Comparison of ENCODE assay signal across 33 cellular contexts in the genomic region with DNA sequence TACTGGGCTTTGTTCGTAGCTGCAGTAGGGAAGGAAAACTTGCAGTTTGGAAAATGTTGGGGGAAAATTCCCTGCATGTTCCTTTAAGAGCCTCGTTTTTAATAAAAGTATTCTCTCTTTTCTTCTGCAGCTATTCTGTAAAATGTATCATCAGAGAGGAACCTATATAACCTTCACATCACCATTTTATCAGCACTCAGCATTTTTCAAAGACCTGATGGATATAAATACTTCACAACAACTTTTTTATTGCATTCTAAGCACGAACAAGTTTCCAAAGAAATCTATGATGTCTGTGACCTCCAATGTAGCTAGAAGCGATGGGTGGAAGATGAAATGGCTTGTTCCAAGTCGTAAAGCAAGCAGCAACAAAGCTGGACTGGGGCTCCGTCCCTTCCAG.
"Had no signal": no experiment of that assay in that cellular context is flagged by ENCODE, and none has a peak within 500 bp of the region (broad histone marks: within the 10 kb centered on the region; RNA-seq: fewer than 3 reads in every experiment).

No MANE protein-coding gene starts in this region.

- FAIRE-seq: astrocyte, TTC549 had no signal

- DNase-seq: activated B cell treated with CpG ODN at 0.5 μM for 24 hours; activated CD4-positive, alpha-beta memory T cell treated with anti-CD3 and anti-CD28 coated beads for 36 hours; activated CD4-positive, alpha-beta T cell treated with anti-CD3 and anti-CD28 coated beads for 4 hours; activated CD4-positive, alpha-beta T cell treated with anti-CD3 and anti-CD28 coated beads, Interleukin-2, amount 10 ng/mL, durations not matched to agents 24 days and 14 days; activated CD4-positive, alpha-beta T cell treated with anti-CD3 and anti-CD28 coated beads, Interleukin-2, amount 50 U/mL, for 1 hour; activated CD4-positive, alpha-beta T cell treated with anti-CD3 and anti-CD28 coated beads, Interleukin-2, amount 50 U/mL, for 4 hours; activated CD4-positive, CD25-positive, alpha-beta regulatory T cell treated with anti-CD3 and anti-CD28 coated beads, Interleukin-2, amount 50 U/mL, for 72 hours; activated CD8-positive, alpha-beta memory T cell treated with anti-CD3 and anti-CD28 coated beads, Interleukin-2, amount 50 U/mL, for 4 hours; activated CD8-positive, alpha-beta T cell treated with anti-CD3 and anti-CD28 coated beads for 36 hours; activated effector memory CD4-positive, alpha-beta T cell treated with anti-CD3 and anti-CD28 coated beads, Interleukin-2, amount 50 U/mL, for 16 hours; activated gamma-delta T cell treated with Interleukin-2 at 50 U/mL for 16 hours; activated naive CD4-positive, alpha-beta T cell; activated naive CD4-positive, alpha-beta T cell treated with anti-CD3 and anti-CD28 coated beads for 36 hours; activated naive CD4-positive, alpha-beta T cell treated with anti-CD3 and anti-CD28 coated beads, Interleukin-2, amount 50 U/mL, for 16 hours; activated naive CD8-positive, alpha-beta T cell treated with anti-CD3 and anti-CD28 coated beads for 36 hours; activated T-cell treated with anti-CD3 and anti-CD28 coated beads for 4 hours; activated T-cell treated with anti-CD3 and anti-CD28 coated beads, Interleukin-2, amount 50 U/mL, for 1 hour; activated T-cell treated with anti-CD3 and anti-CD28 coated beads, Interleukin-2, amount 50 U/mL, for 4 hours; activated T-cell treated with anti-CD3 and anti-CD28 coated beads, Interleukin-2, amount 50 U/mL, for 72 hours; adrenal gland; amniotic stem cell; aorta; body of pancreas; brain microvascular endothelial cell; central memory CD4-positive, alpha-beta T cell; T-helper 1 cell; T-helper 2 cell; T-helper 9 cell had no signal

- H3K9me3 ChIP-seq: adrenal gland, body of pancreas, breast epithelium had no signal

- ATAC-seq: activated CD8-positive, alpha-beta T cell treated with anti-CD3 and anti-CD28 coated beads for 36 hours; activated T-cell treated with anti-CD3 and anti-CD28 coated beads, Interleukin-2, amount 50 U/mL, for 4 hours; activated T-cell treated with anti-CD3 and anti-CD28 coated beads, Interleukin-2, amount 50 U/mL, for 72 hours; activated T-helper 17 cell treated with anti-CD3 and anti-CD28 coated beads, Interleukin-2, amount 50 U/mL, for 72 hours; body of pancreas had no signal

- H3K36me3 ChIP-seq: adrenal gland, brain microvascular endothelial cell, breast epithelium had no signal

- H3K27ac ChIP-seq: adrenal gland, body of pancreas, brain microvascular endothelial cell, breast epithelium, VCaP had no signal

- H3K4me3 ChIP-seq: adrenal gland, body of pancreas, breast epithelium had no signal

- H3K27me3 ChIP-seq: adrenal gland, brain microvascular endothelial cell had no signal

- H3K4me1 ChIP-seq: adrenal gland, body of pancreas, breast epithelium had no signal
